Comparison of ENCODE assay signal across 17 cellular contexts in the genomic region with DNA sequence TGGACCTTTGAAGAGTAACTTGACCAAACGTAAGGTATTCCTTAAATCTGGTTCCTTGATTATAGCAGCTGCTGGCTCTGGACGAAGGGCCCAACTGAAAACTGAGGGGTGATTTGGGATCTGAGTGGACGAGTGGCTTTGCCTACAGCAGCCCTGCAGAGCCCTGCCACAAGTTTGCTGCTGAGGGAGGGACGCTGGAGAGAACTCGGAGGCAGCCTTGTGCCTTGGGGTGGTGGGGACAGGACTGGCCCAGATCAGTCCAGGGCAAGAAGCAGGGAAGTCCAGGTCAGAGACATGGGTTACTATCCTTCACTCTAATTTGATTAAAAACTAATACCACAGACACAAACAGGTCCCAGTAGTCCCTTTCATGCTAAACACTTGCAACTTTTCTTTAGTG.
"Had no signal": no experiment of that assay in that cellular context is flagged by ENCODE, and none has a peak within 500 bp of the region (broad histone marks: within the 10 kb centered on the region; RNA-seq: fewer than 3 reads in every experiment).

No MANE protein-coding gene starts in this region.

- H3K27ac ChIP-seq: body of pancreas, cardiac muscle cell, foreskin keratinocyte, heart right ventricle, left ventricle myocardium inferior, neural progenitor cell, thoracic aorta, upper lobe of left lung had no signal

- H3K4me2 ChIP-seq: neural progenitor cell had no signal

- H3K9ac ChIP-seq: neural progenitor cell had no signal

- H3K9me3 ChIP-seq: body of pancreas, heart right ventricle, left ventricle myocardium inferior, thoracic aorta, upper lobe of left lung had no signal

- H2AFZ ChIP-seq: neural progenitor cell had no signal

- H3K4me1 Mint-ChIP-seq: activated CD4-positive, alpha-beta T cell treated with anti-CD3 and anti-CD28 coated beads, Interleukin-2, amount 10 ng/mL, durations not matched to agents 7 days and 5 days; WTC11 had no signal

- DNase-seq: cortex of kidney had no signal

- H3K27me3 Mint-ChIP-seq: activated CD4-positive, alpha-beta T cell treated with anti-CD3 and anti-CD28 coated beads, Interleukin-2, amount 10 ng/mL, durations not matched to agents 7 days and 5 days; activated CD8-positive, alpha-beta T cell treated with anti-CD3 and anti-CD28 coated beads for 36 hours; naive thymus-derived CD4-positive, alpha-beta T cell had no signal

- H3K36me3 Mint-ChIP-seq: activated naive CD4-positive, alpha-beta T cell treated with anti-CD3 and anti-CD28 coated beads, Interleukin-2, amount 50 U/mL, for 72 hours; naive thymus-derived CD4-positive, alpha-beta T cell; WTC11 had no signal

- H3K27ac Mint-ChIP-seq: activated CD4-positive, alpha-beta T cell treated with anti-CD3 and anti-CD28 coated beads, Interleukin-2, amount 10 ng/mL, durations not matched to agents 7 days and 5 days; activated CD8-positive, alpha-beta T cell treated with anti-CD3 and anti-CD28 coated beads for 36 hours; activated naive CD4-positive, alpha-beta T cell treated with anti-CD3 and anti-CD28 coated beads, Interleukin-2, amount 50 U/mL, for 72 hours; activated T-helper 2 cell treated with anti-CD3 and anti-CD28 coated beads, Interferon-gamma antibody, Interleukin-2, Interleukin-4, amounts not matched to agents 10 μg/mL and 5 μg/mL and 100 μg/mL, durations not matched to agents 14 hours and 24 hours and 36 hours; effector memory CD8-positive, alpha-beta T cell; neural progenitor cell; WTC11 had no signal

- H3K9me3 Mint-ChIP-seq: activated CD4-positive, alpha-beta T cell treated with anti-CD3 and anti-CD28 coated beads, Interleukin-2, amount 10 ng/mL, durations not matched to agents 7 days and 5 days; activated CD8-positive, alpha-beta T cell treated with anti-CD3 and anti-CD28 coated beads for 36 hours; activated naive CD4-positive, alpha-beta T cell treated with anti-CD3 and anti-CD28 coated beads, Interleukin-2, amount 50 U/mL, for 72 hours; activated T-helper 2 cell treated with anti-CD3 and anti-CD28 coated beads, Interferon-gamma antibody, Interleukin-2, Interleukin-4, amounts not matched to agents 10 μg/mL and 5 μg/mL and 100 μg/mL, durations not matched to agents 14 hours and 24 hours and 36 hours; effector memory CD8-positive, alpha-beta T cell; naive thymus-derived CD4-positive, alpha-beta T cell; neural progenitor cell; WTC11 had no signal

- H3K4me3 ChIP-seq: body of pancreas, cardiac muscle cell, heart right ventricle, left ventricle myocardium inferior, lung, neural progenitor cell, thoracic aorta, upper lobe of left lung had no signal

- H3K4me1 ChIP-seq: foreskin keratinocyte had no signal

- H3K27me3 ChIP-seq: body of pancreas, cardiac muscle cell, heart right ventricle, neural progenitor cell, upper lobe of left lung had no signal

- H3K36me3 ChIP-seq: cardiac muscle cell, neural progenitor cell, thoracic aorta had no signal

- H3K4me3 Mint-ChIP-seq: activated CD4-positive, alpha-beta T cell treated with anti-CD3 and anti-CD28 coated beads, Interleukin-2, amount 10 ng/mL, durations not matched to agents 7 days and 5 days; activated CD8-positive, alpha-beta T cell treated with anti-CD3 and anti-CD28 coated beads for 36 hours; effector memory CD8-positive, alpha-beta T cell; naive thymus-derived CD4-positive, alpha-beta T cell; neural progenitor cell; WTC11 had no signal
